ENCODE assay signal across 12 cellular contexts in the genomic region with DNA sequence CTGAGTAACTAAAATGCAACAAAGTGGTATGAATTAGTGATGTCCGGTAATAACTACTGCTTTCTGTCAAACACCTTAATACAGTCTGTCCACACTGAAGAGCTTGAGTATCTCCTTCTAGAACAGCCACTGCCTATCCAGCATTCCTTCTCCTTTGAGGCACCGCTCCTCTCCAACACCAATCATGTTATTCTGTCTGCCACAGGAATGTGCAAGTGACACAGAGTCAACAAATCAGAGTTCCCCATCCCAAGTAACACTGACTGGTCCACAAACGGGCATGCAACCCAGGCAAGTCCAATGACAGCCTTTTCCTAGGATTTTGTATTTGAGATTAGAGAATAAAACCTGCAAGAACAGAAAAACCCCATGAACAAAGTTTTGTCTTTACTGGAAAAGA. TPM values are rescaled to one million over a fixed set of nuclear protein-coding genes. Genes with fewer than 3 reads are reported as not detected.
A peak's percentile ranks its signal among the peaks of the same experiment; 100 is the strongest.
DNase-seq lines count a peak whose midpoint lies in the region; ATAC-seq lines count a peak whose summit lies in the region.
"Had no signal": no experiment of that assay in that cellular context is flagged by ENCODE, and none has a peak within 500 bp of the region (broad histone marks: within the 10 kb centered on the region; RNA-seq: fewer than 3 reads in every experiment).

No MANE protein-coding gene starts in this region.

- no peak for ATAC-seq in GM18511 (IDR thresholded peaks at IDR 0.05; ENCODE audit: unreplicated experiment)
- no peak for ATAC-seq in GM21529 (IDR thresholded peaks at IDR 0.05; ENCODE audit: unreplicated experiment)
- ATAC-seq: activated CD4-positive, CD25-positive, alpha-beta regulatory T cell treated with anti-CD3 and anti-CD28 coated beads, Interleukin-2, amount 50 U/mL, for 24 hours had no signal

- H3K36me3 ChIP-seq in H7 (replicated peaks; ENCODE audit: control insufficient read depth, insufficient read depth, low read length) = no peaks in the 10 kb centered on the region

- H3K4me3 ChIP-seq in H7 (ENCODE audit: insufficient read depth, low read depth, low read length) = no peak overlapping the region
- H3K4me3 ChIP-seq: BLaER1 treated with 17β-estradiol and CSF1 and Interleukin-3, amounts not matched to agents 10 nM and 100 nM had no signal

- DNase-seq in AG08395 (ENCODE audit: low spot score) (peak; percentile 64), H7 (peak; percentile 14), astrocyte of the hippocampus (ENCODE audit: low read depth, low spot score) (peak; percentile 82), left kidney (ENCODE audit: low read depth, low spot score) (peak; percentile 74), SKM-1 treated with dmso at 0.1 percent for 144 hours (lab: John Stamatoyannopoulos, UW; ENCODE audit: unreplicated experiment) (no peak), T1000 (lab: John Stamatoyannopoulos, UW) (no peak)
- DNase-seq: activated effector memory CD4-positive, alpha-beta T cell treated with Interleukin-2 at 50 U/mL for 16 hours; NCI-H2029 had no signal

- H3K27me3 ChIP-seq in H7 (ENCODE audit: control insufficient read depth, insufficient read depth, low read length) = peaks cover 7% of the 10 kb centered on the region; the same call in 1 of the 2 replicates
- H3K27me3 ChIP-seq: BLaER1 treated with 17β-estradiol and CSF1 and Interleukin-3, amounts not matched to agents 10 nM and 100 nM had no signal

RNA-seq across cellular contexts. Expression of a gene that starts 3.8 kb away (rescaled TPM):
- 8.3 and 9.9 TPM in 2 replicates for total RNA-seq in H7 (2014; rRNA removed; shearing (Covaris generic))

Comparison
In these comparisons a context has a peak if more than half of its experiments do, and no peak if none do; other contexts are left out.
1. DNase-seq: peak in AG08395 (single experiment), H7 (single experiment), astrocyte of the hippocampus (single experiment) and left kidney (single experiment); none in SKM-1 treated with dmso at 0.1 percent for 144 hours (single experiment) and T1000 (single experiment).